8 cellular contexts compared by ENCODE assay signal in genomic region chr3:15629860-15630597, GRCh38. TPM values are rescaled to one million over a fixed set of nuclear protein-coding genes. Genes with fewer than 3 reads are reported as not detected.
A peak's percentile ranks its signal among the peaks of the same experiment; 100 is the strongest.
DNase-seq lines count a peak whose midpoint lies in the region; ATAC-seq, FAIRE-seq and TF ChIP-seq lines count a peak whose summit lies in the region.

No MANE protein-coding gene starts in this region.

- CTCF ChIA-PET in K562 (lab: Yijun Ruan, JAX; ENCODE audit: low intra/inter-chr PET ratio): interaction anchor here (0.6 to 2.7 kb wide), 4 partner anchors 182 to 921 kb away, joined by 3 to 26 read pairs (median 5); no protein-coding TSS in a partner anchor

- intact Hi-C loops in K562 (cut with micrococcal nuclease): loop anchor here (1.0 to 10.0 kb wide), 7 partner anchors 182 to 915 kb away; partner anchors contain the start of gene CAPN7

- H3K9me1 ChIP-seq in K562 (ENCODE audit: control insufficient read depth, insufficient read depth, low read length): no peaks in the 10 kb centered on the region

- H3K27me3 ChIP-seq in HAP-1 (ENCODE audit: low read depth): no peaks in the 10 kb centered on the region; the same call in 1 of the 2 replicates
- no peaks in the 10 kb centered on the region for H3K27me3 ChIP-seq in K562 (ENCODE audit: control insufficient read depth in 2 of 2, insufficient read depth in 2 of 2, low read length in 2 of 2)
- no peaks in the 10 kb centered on the region for H3K27me3 ChIP-seq in skeletal muscle tissue (ENCODE audit: control insufficient read depth in 3 of 3, insufficient read depth in 3 of 3, low read length in 3 of 3)

- H3K4me2 ChIP-seq in K562 (ENCODE audit: insufficient read depth, low read length): peak overlapping the region; percentile 74

- H3K4me1 ChIP-seq in HAP-1 (peaks cover 24% of the 10 kb centered on the region), K562 (replicated peaks in 1 of 2; ENCODE audit: control insufficient read depth in 2 of 2, insufficient read depth in 2 of 2, low read length in 2 of 2) (peaks cover 3 to 12% of the 10 kb centered on the region in 2 experiments; a peak in 3 of 5 replicates), skeletal muscle tissue (ENCODE audit: control insufficient read depth in 3 of 3, insufficient read depth in 3 of 3, low read length in 3 of 3) (peaks cover 28 to 43% (median 33%) of the 10 kb centered on the region in 3 donors)

- H3K36me3 ChIP-seq in HAP-1 (replicated peaks) (no peaks in the 10 kb centered on the region), K562 (ENCODE audit: control insufficient read depth, insufficient read depth, low read length) (no peaks in the 10 kb centered on the region), skeletal muscle tissue (ENCODE audit: control insufficient read depth in 3 of 3, insufficient read depth in 3 of 3, low read length in 3 of 3) (peaks cover 0 to 3% (median 0%) of the 10 kb centered on the region in 3 donors)

- peak; percentile 92 to 93 for TF ChIP-seq RAD21 in K562 (CRISPR knock-in tag; conservative IDR thresholded peaks at IDR 0.05 in 1 of 2, IDR thresholded peaks at IDR 0.05 in 1 of 2)

- 13% methylated on average over 10 of the region's 10 CpGs for WGBS in K562 (ENCODE audit: insufficient coverage, low coverage, missing lambda C conversion rate)

- no peak overlapping the region; a peak in 1 of 4 replicates for H3K9ac ChIP-seq in K562 (ENCODE audit: insufficient read depth in 1 of 2, low read depth in 2 of 2, low read length in 2 of 2)
- H3K9ac ChIP-seq in skeletal muscle tissue (ENCODE audit: low read depth in 1 of 3, low read length in 3 of 3): peak overlapping the region; percentile 52 to 63 (median 62)

- H3K4me3 ChIP-seq in HAP-1 (no peak overlapping the region), K562 (no peak overlapping the region), skeletal muscle tissue (ENCODE audit: low read length in 3 of 3) (peak overlapping the region; percentile 35 to 63 (median 57))

- no peaks in the 10 kb centered on the region for H4K20me1 ChIP-seq in K562 (replicated peaks; ENCODE audit: control insufficient read depth, insufficient read depth, low read length)

- no TSS peak for BruUV-seq in K562 (replicated peaks; lab: Mats Ljungman, UMichigan)

- TF ChIP-seq EP300 in K562 (IDR thresholded peaks at IDR 0.05; ENCODE audit: low read length): no peak; the same call in 1 of the 2 replicates

- H3K27ac ChIP-seq in K562 (ENCODE audit: extremely low read depth, low read depth, low read length): no peak overlapping the region
- H3K27ac ChIP-seq in skeletal muscle tissue (ENCODE audit: low read depth, low read length): peak overlapping the region; percentile 86

- no peaks in the 10 kb centered on the region for H3K79me2 ChIP-seq in K562 (ENCODE audit: control insufficient read depth, insufficient read depth, low read length)

- peak; percentile 77 to 93 (median 85) for TF ChIP-seq CTCF in K562 (IDR thresholded peaks at IDR 0.05 in 2 of 3, conservative IDR thresholded peaks at IDR 0.05 in 1 of 3; ENCODE audit: insufficient read depth in 2 of 3, low read depth in 1 of 3, low read length in 3 of 3)

- DNase-seq in DMS153 (lab: John Stamatoyannopoulos, UW) (peak; percentile 10), DMS153 treated with DMSO at 0.1 percent for 48 hours (lab: John Stamatoyannopoulos, UW; ENCODE audit: unreplicated experiment) (no peak), HAP-1 (ENCODE audit: low spot score in 2 of 2) (peak; percentile 70 to 85), LoVo (ENCODE audit: low spot score) (peak; percentile 72), SW 1271 (lab: John Stamatoyannopoulos, UW) (peak; percentile 64 to 89), K562 (ENCODE audit: extremely low read depth in 1 of 4, low spot score in 3 of 4) (peak; percentile 72 to 86 (median 76)), iPS DF 4.7 (ENCODE audit: extremely low read depth, low spot score) (peak; percentile 86)

- in situ Hi-C loops in HAP-1 (cut with MboI; ENCODE audit: low sequenced_read_pairs): no loop called here
- in situ Hi-C loops in K562 (cut with MboI): loop anchor here (10.0 to 25.0 kb wide), 2 partner anchors 615 to 907 kb away; no protein-coding TSS in a partner anchor

- H3K9me3 ChIP-seq in HAP-1: no peaks in the 10 kb centered on the region
- no peaks in the 10 kb centered on the region for H3K9me3 ChIP-seq in K562 (replicated peaks; ENCODE audit: control insufficient read depth, insufficient read depth, low read depth, low read length)
- H3K9me3 ChIP-seq in skeletal muscle tissue (ENCODE audit: control insufficient read depth in 3 of 3, low read length in 3 of 3): no peaks in the 10 kb centered on the region

- peak; percentile 97 for FAIRE-seq in K562 (lab: Jason Lieb, UNC)

- no peak for TF ChIP-seq POLR2A in K562 (conservative IDR thresholded peaks at IDR 0.05)

- ATAC-seq in K562: peak; percentile 99

- POLR2A ChIA-PET in K562 (lab: Yijun Ruan, JAX): interaction anchor here (0.7 to 1.0 kb wide), 2 partner anchors 184 to 245 kb away, joined by 3 read pairs; no protein-coding TSS in a partner anchor

- H2AFZ ChIP-seq in K562 (ENCODE audit: low read depth, low read length): peak overlapping the region; percentile 80

TF ChIP-seq in K562, 482 proteins besides CTCF, POLR2A, EP300 and RAD21 (continues in another document):
- TF ChIP-seq USF1 (CRISPR knock-in tag; IDR thresholded peaks at IDR 0.05) (peak; percentile 72), RBM34 (IDR thresholded peaks at IDR 0.05; ENCODE audit: borderline replicate concordance, insufficient read depth, low read length) (no peak), NR2C1 (IDR thresholded peaks at IDR 0.05) (0 out of 2 replicates have a peak, but pooled peaks have one; percentile 10), NR2C1 (tag; IDR thresholded peaks at IDR 0.05) (no peak), ZNF764 (CRISPR knock-in tag; IDR thresholded peaks at IDR 0.05; ENCODE audit: low read depth) (peak; percentile 70; the same call in 1 of the 2 replicates), TCF7 (IDR thresholded peaks at IDR 0.05; ENCODE audit: borderline replicate concordance) (no peak), NFYB (IDR thresholded peaks at IDR 0.05; ENCODE audit: extremely low read depth, insufficient read length) (no peak), ZNF217 (CRISPR knock-in tag; IDR thresholded peaks at IDR 0.05) (no peak)

RNA-seq across cellular contexts. Expression of gene BTD, which starts 28.5 kb away (rescaled TPM):
- 15.1 and 17.2 TPM in 2 replicates for total RNA-seq in K562 (2011; cell fraction: chromatin; rRNA removed; ENCODE audit: low replicate concordance)
- 20.2 and 22.9 TPM in 2 replicates for total RNA-seq in K562 (2011; cell fraction: nucleolus; rRNA removed)
- 28.9 and 36.2 TPM in 2 replicates for total RNA-seq in K562 (2011; cell fraction: nucleoplasm; rRNA removed)
- total RNA-seq in K562 (2014; rRNA removed) (5.8 and 7.5 TPM in 2 replicates), K562 (2014; rRNA removed; fragmentation: Illumina TruSeq; extraction: Trizol) (7.0 and 8.4 TPM in 2 replicates), K562 (2015; rRNA removed; fragmentation: Illumina TruSeq; extraction: Trizol) (6.6 and 9.2 TPM in 2 replicates), K562 (2021) (7.5 and 8.5 TPM in 2 replicates), skeletal muscle tissue (23.0 TPM)
- polyA plus RNA-seq in K562 (2011; rRNA removed) (18.0 and 18.5 TPM in 2 replicates), K562 (2014; fragmentation: Illumina TruSeq; extraction: Trizol) (9.1 and 10.7 TPM in 2 replicates), K562 (2014; fragmentation: Nextera tagmentation; extraction: Ambion mirVana) (10 to 100 TPM; 24.3 to 26.2 TPM), K562 (2014; rRNA removed) (10.6 and 11.2 TPM in 2 replicates)
- 16.8 and 20.5 TPM in 2 replicates for polyA plus RNA-seq in K562 (2011; cell fraction: cytosol; rRNA removed)
- 10.3 and 13.8 TPM in 2 replicates for polyA plus RNA-seq in K562 (2011; cell fraction: nucleus; rRNA removed)
- 10.7 and 12.9 TPM in 2 replicates for polyA plus RNA-seq in K562 (2012)
- 12.0 and 15.3 TPM in 2 replicates for polyA minus RNA-seq in K562 (2011; rRNA and poly(A)+ RNA removed)
- polyA minus RNA-seq in K562 (2011; cell fraction: cytosol; rRNA and poly(A)+ RNA removed): 3.9 and 5.2 TPM in 2 replicates
- 5.9 and 14.4 TPM in 2 replicates for polyA minus RNA-seq in K562 (2011; cell fraction: nucleus; rRNA and poly(A)+ RNA removed)

RNA-seq across cellular contexts. Expression of gene HACL1, which starts 28.7 kb away (rescaled TPM):
- total RNA-seq in K562 (2011; cell fraction: chromatin; rRNA removed; ENCODE audit: low replicate concordance): 68.2 and 88.4 TPM in 2 replicates
- total RNA-seq in K562 (2011; cell fraction: nucleolus; rRNA removed): 62.5 and 76.5 TPM in 2 replicates
- 64.9 and 74.0 TPM in 2 replicates for total RNA-seq in K562 (2011; cell fraction: nucleoplasm; rRNA removed)
- total RNA-seq in K562 (2014; rRNA removed): 18.6 and 18.9 TPM in 2 replicates
- 30.5 and 33.8 TPM in 2 replicates for total RNA-seq in K562 (2014; rRNA removed; fragmentation: Illumina TruSeq; extraction: Trizol)
- 19.0 and 23.0 TPM in 2 replicates for total RNA-seq in K562 (2015; rRNA removed; fragmentation: Illumina TruSeq; extraction: Trizol)
- total RNA-seq in K562 (2021): 29.1 and 31.5 TPM in 2 replicates
- polyA plus RNA-seq in K562 (2011; rRNA removed): 43.1 and 61.5 TPM in 2 replicates
- 25.6 and 31.1 TPM in 2 replicates for polyA plus RNA-seq in K562 (2011; cell fraction: cytosol; rRNA removed)
- polyA plus RNA-seq in K562 (2011; cell fraction: nucleus; rRNA removed): 52.7 and 69.1 TPM in 2 replicates
- polyA plus RNA-seq in K562 (2012): 33.6 and 43.7 TPM in 2 replicates
- 22.8 and 25.1 TPM in 2 replicates for polyA plus RNA-seq in K562 (2014; fragmentation: Illumina TruSeq; extraction: Trizol)
- 10 to 100 TPM; 39.0 to 54.7 TPM for polyA plus RNA-seq in K562 (2014; fragmentation: Nextera tagmentation; extraction: Ambion mirVana)
- polyA plus RNA-seq in K562 (2014; rRNA removed): 19.0 and 23.5 TPM in 2 replicates
- 83.3 and 83.9 TPM in 2 replicates for polyA minus RNA-seq in K562 (2011; rRNA and poly(A)+ RNA removed)
- polyA minus RNA-seq in K562 (2011; cell fraction: cytosol; rRNA and poly(A)+ RNA removed): 17.1 and 26.1 TPM in 2 replicates
- 39.2 and 45.1 TPM in 2 replicates for polyA minus RNA-seq in K562 (2011; cell fraction: nucleus; rRNA and poly(A)+ RNA removed)
- total RNA-seq in skeletal muscle tissue: 16.7 TPM

Comparison
In these comparisons a context has a peak if more than half of its experiments do, and no peak if none do; other contexts are left out.
1. H3K4me3 ChIP-seq: peak in skeletal muscle tissue (3 of 3); none in HAP-1 (single experiment) and K562 (single experiment).
2. H3K9ac ChIP-seq: peak in skeletal muscle tissue (3 of 3); none in K562 (0 of 2).